In genomic region chr2:217990791-217991465, GRCh38 we compare ENCODE assay signal across 31 cellular contexts.
"Had no signal": no experiment of that assay in that cellular context is flagged by ENCODE, and none has a peak within 500 bp of the region (broad histone marks: within the 10 kb centered on the region; RNA-seq: fewer than 3 reads in every experiment).

No MANE protein-coding gene starts in this region.

- H3K4me3 ChIP-seq: adrenal gland, MG63, Peyer's patch had no signal

- H3K27ac ChIP-seq: Peyer's patch, WERI-Rb-1 had no signal

- DNase-seq: activated CD4-positive, alpha-beta T cell treated with anti-CD3 and anti-CD28 coated beads, Interleukin-2, amount 10 ng/mL, durations not matched to agents 24 days and 14 days; activated CD4-positive, alpha-beta T cell treated with anti-CD3 and anti-CD28 coated beads, Interleukin-2, amount 50 U/mL, for 4 hours; activated CD8-positive, alpha-beta T cell treated with anti-CD3 and anti-CD28 coated beads for 36 hours; activated effector memory CD4-positive, alpha-beta T cell treated with anti-CD3 and anti-CD28 coated beads, Interleukin-2, amount 50 U/mL, for 16 hours; activated naive CD4-positive, alpha-beta T cell; activated naive CD8-positive, alpha-beta T cell treated with anti-CD3 and anti-CD28 coated beads, Interleukin-2, amount 10 ng/mL, durations not matched to agents 7 days and 5 days; activated T-cell treated with anti-CD3 and anti-CD28 coated beads, Interleukin-2, amount 50 U/mL, for 1 hour; activated T-cell treated with anti-CD3 and anti-CD28 coated beads, Interleukin-2, amount 50 U/mL, for 72 hours; central memory CD4-positive, alpha-beta T cell; Kasumi-1; KG1; MG63; NCI-H1048; NCI-H1105 treated with DMSO at 0.1 percent for 48 hours; NCI-H1436; NCI-H1694; NCI-H2029; NCI-H345; NCI-H510A; NCI-H526; NCI-H748 treated with DMSO at 0.1 percent for 48 hours; NK-92 treated with Interleukin-12 subunit alpha and Interleukin-12 subunit beta, amount 100 ng/mL, for 24 hours; PC-3; RPMI8226; SW 1271; T1000; WERI-Rb-1 had no signal

- ATAC-seq: activated CD8-positive, alpha-beta T cell treated with anti-CD3 and anti-CD28 coated beads for 36 hours; activated T-helper 17 cell treated with anti-CD3 and anti-CD28 coated beads, Interleukin-2, amount 50 U/mL, for 72 hours; PC-3 had no signal

- H3K9me3 ChIP-seq: adrenal gland, MG63, Peyer's patch had no signal

- FAIRE-seq: astrocyte had no signal

- H3K27me3 ChIP-seq: adrenal gland, MG63, Peyer's patch had no signal

- H3K36me3 ChIP-seq: Peyer's patch, WERI-Rb-1 had no signal
